Comparison of ENCODE assay signal across 8 cellular contexts in the genomic region with DNA sequence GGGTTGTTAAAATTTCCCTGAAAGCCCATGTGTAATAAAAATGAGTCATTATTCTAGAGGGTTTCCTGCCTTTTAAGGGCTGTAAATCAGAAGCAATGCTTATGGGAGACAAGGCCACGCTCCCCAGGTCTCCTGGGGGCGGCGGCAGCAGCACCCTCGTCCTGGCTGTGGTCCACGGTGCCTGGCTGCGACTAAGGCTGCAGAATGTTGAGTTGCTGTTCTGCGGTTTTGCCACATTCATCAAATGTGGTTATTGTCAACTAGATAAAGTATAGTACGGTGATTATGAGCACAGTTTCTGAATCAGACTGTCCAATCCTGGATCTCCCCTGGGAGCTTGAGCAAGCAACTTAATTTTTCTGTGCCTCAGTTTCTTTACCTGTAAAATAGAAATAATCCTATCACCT. TPM values are rescaled to one million over a fixed set of nuclear protein-coding genes. Genes with fewer than 3 reads are reported as not detected.
DNase-seq lines count a peak whose midpoint lies in the region; TF ChIP-seq lines count a peak whose summit lies in the region.

No MANE protein-coding gene starts in this region.

- H3K27ac ChIP-seq in breast epithelium (no peak overlapping the region), SJSA1 (no peak overlapping the region), RWPE1 (no peak overlapping the region; the same call in 1 of the 2 replicates), ascending aorta (no peak overlapping the region)

- BruUV-seq in MCF 10A (replicated peaks; lab: Mats Ljungman, UMichigan): no TSS peak

- H3K4me1 Mint-ChIP-seq in MCF 10A (ENCODE audit: insufficient read depth, unreplicated experiment): peaks cover 10% of the 10 kb centered on the region

- TF ChIP-seq CTCF in MCF 10A (IDR thresholded peaks at IDR 0.05; ENCODE audit: unreplicated experiment): no peak
- TF ChIP-seq CTCF in breast epithelium (IDR thresholded peaks at IDR 0.05): no peak
- no peak for TF ChIP-seq CTCF in RWPE1 (conservative IDR thresholded peaks at IDR 0.05; ENCODE audit: low read depth)
- TF ChIP-seq CTCF in ascending aorta (IDR thresholded peaks at IDR 0.05): no peak

- H3K4me3 Mint-ChIP-seq in MCF 10A (ENCODE audit: unreplicated experiment): no peak overlapping the region

- TF ChIP-seq POLR2A in breast epithelium (IDR thresholded peaks at IDR 0.05): no peak

- H3K36me3 ChIP-seq in breast epithelium (no peaks in the 10 kb centered on the region), SJSA1 (no peaks in the 10 kb centered on the region), ascending aorta (no peaks in the 10 kb centered on the region)

- CTCF ChIA-PET in MCF 10A (lab: Yijun Ruan, JAX): interaction anchor here (0.7 kb wide), 1 partner anchor 133 kb away, joined by 3 read pairs; no protein-coding TSS in a partner anchor
- CTCF ChIA-PET in RWPE1 (lab: Yijun Ruan, JAX): interaction anchor here (1.8 kb wide), 1 partner anchor 11 kb away, joined by 4 read pairs; no protein-coding TSS in a partner anchor

- no peaks in the 10 kb centered on the region for H3K9me3 Mint-ChIP-seq in MCF 10A (ENCODE audit: unreplicated experiment)

- H3K27me3 ChIP-seq in breast epithelium (no peaks in the 10 kb centered on the region), SJSA1 (replicated peaks) (no peaks in the 10 kb centered on the region), ascending aorta (no peaks in the 10 kb centered on the region)

- H3K27ac Mint-ChIP-seq in MCF 10A (ENCODE audit: low read depth, unreplicated experiment): no peak overlapping the region

- no peaks in the 10 kb centered on the region for H3K36me3 Mint-ChIP-seq in MCF 10A (ENCODE audit: insufficient read depth, unreplicated experiment)

- H3K27me3 Mint-ChIP-seq in MCF 10A (ENCODE audit: insufficient read depth, unreplicated experiment): no peaks in the 10 kb centered on the region

- POLR2A ChIA-PET in MCF 10A (lab: Yijun Ruan, JAX): no interaction called here
- POLR2A ChIA-PET in RWPE1 (lab: Yijun Ruan, JAX; ENCODE audit: low non-redundant PET): no interaction called here

- intact Hi-C loops in MCF 10A (cut with micrococcal nuclease) (no loop called here), breast epithelium (cut with DNase I; ENCODE audit: low total_unique reads) (no loop called here), ascending aorta (cut with DNase I) (no loop called here)

- DNase-seq in MCF 10A (ENCODE audit: unreplicated experiment) (peak; percentile 81), breast epithelium (ENCODE audit: low spot score in 2 of 2) (no peak), SJSA1 (ENCODE audit: low read depth in 1 of 2, low spot score in 2 of 2) (peak; percentile 45 to 67), DMS53 treated with DMSO at 0.1 percent for 48 hours (lab: John Stamatoyannopoulos, UW; ENCODE audit: unreplicated experiment) (no peak), RWPE1 (ENCODE audit: low spot score) (no peak), ascending aorta (ENCODE audit: low spot score in 2 of 2) (no peak)
- peak; percentile 73 for DNase-seq in activated naive CD4-positive, alpha-beta T cell treated with Interleukin-2 at 50 U/mL for 16 hours
- DNase-seq in stimulated activated CD4-positive, alpha-beta T cell treated with anti-CD3 and anti-CD28 coated beads, Interleukin-4, amount 100 ng/mL, for 1 hour: peak; percentile 66

- no peaks in the 10 kb centered on the region for H3K9me3 ChIP-seq in breast epithelium
- H3K9me3 ChIP-seq in SJSA1 (replicated peaks): no peaks in the 10 kb centered on the region
- H3K9me3 ChIP-seq in ascending aorta: no peaks in the 10 kb centered on the region

- H3K4me3 ChIP-seq in breast epithelium (no peak overlapping the region), SJSA1 (no peak overlapping the region), ascending aorta (no peak overlapping the region)

- H3K4me1 ChIP-seq in breast epithelium: no peaks in the 10 kb centered on the region
- H3K4me1 ChIP-seq in SJSA1 (replicated peaks): peaks cover 11% of the 10 kb centered on the region
- peaks cover 0 to 7% of the 10 kb centered on the region in 2 donors for H3K4me1 ChIP-seq in ascending aorta

RNA-seq across cellular contexts. Expression of a gene that starts 11.9 kb away (rescaled TPM):
- total RNA-seq in MCF 10A (2022) (74.2 and 86.1 TPM in 2 replicates), breast epithelium (100 to 1,000 TPM in 1 of 3 donors, 10 to 100 TPM in 2; 77.0 to 145 (median 78.4) TPM), ascending aorta (25.5 TPM)
- total RNA-seq in SJSA1 (2014; rRNA removed; shearing (Covaris generic)): 40.2 and 122 TPM in 2 replicates

Comparison
In these comparisons a context has a peak if more than half of its experiments do, and no peak if none do; other contexts are left out.
1. DNase-seq: peak in MCF 10A (single experiment), SJSA1 (2 of 2), activated naive CD4-positive, alpha-beta T cell treated with Interleukin-2 at 50 U/mL for 16 hours (single experiment) and stimulated activated CD4-positive, alpha-beta T cell treated with anti-CD3 and anti-CD28 coated beads, Interleukin-4, amount 100 ng/mL, for 1 hour (single experiment); none in breast epithelium (0 of 2), DMS53 treated with DMSO at 0.1 percent for 48 hours (single experiment), RWPE1 (single experiment) and ascending aorta (0 of 2).